ENCODE assay signal across 8 cellular contexts in genomic region chr10:93680414-93681047, GRCh38.
DNase-seq lines count a peak whose midpoint lies in the region; ATAC-seq and TF ChIP-seq lines count a peak whose summit lies in the region.

No MANE protein-coding gene starts in this region.

- peak; percentile 65 for DNase-seq in ELR (ENCODE audit: low read depth)
- DNase-seq in NCI-H1092 treated with DMSO at 0.1 percent for 48 hours (lab: John Stamatoyannopoulos, UW), result peak; percentile 45
- DNase-seq in inferior parietal cortex (ENCODE audit: extremely low spot score), result peak; percentile 72
- no peak for DNase-seq in activated gamma-delta T cell (lab: John Stamatoyannopoulos, UW)

- H3K27ac ChIP-seq in VCaP, result no peak overlapping the region

- ATAC-seq in GM18502 (IDR thresholded peaks at IDR 0.05; ENCODE audit: poor library complexity, unreplicated experiment) (no peak), GM21723 (IDR thresholded peaks at IDR 0.05; ENCODE audit: unreplicated experiment) (no peak), HG03432 (IDR thresholded peaks at IDR 0.05; ENCODE audit: unreplicated experiment) (no peak)

- peak; percentile 74 for TF ChIP-seq CTCF in VCaP (conservative IDR thresholded peaks at IDR 0.05)
